Comparison of ENCODE assay signal across 2 cellular contexts in genomic region chr19:58549664-58550361, GRCh38.
TF ChIP-seq lines count a peak whose summit lies in the region.

No MANE protein-coding gene starts in this region.

TF ChIP-seq in H1, 55 proteins besides CTCF, POLR2A, EP300 and RAD21:
- TF ChIP-seq USF2 (IDR thresholded peaks at IDR 0.05; ENCODE audit: low read length): no peak
- TF ChIP-seq SIX5 (IDR thresholded peaks at IDR 0.05; ENCODE audit: low read depth, low read length): no peak
- TF ChIP-seq POLR2AphosphoS5 (IDR thresholded peaks at IDR 0.05; ENCODE audit: low read depth, low read length): no peak
- TF ChIP-seq PHF8 (conservative IDR thresholded peaks at IDR 0.05; ENCODE audit: low read depth, low read length): no peak
- TF ChIP-seq TAF1 (IDR thresholded peaks at IDR 0.05; ENCODE audit: low read depth, low read length): no peak
- no peak for TF ChIP-seq BRCA1 (IDR thresholded peaks at IDR 0.05; ENCODE audit: low read depth, low read length)
- TF ChIP-seq RXRA (IDR thresholded peaks at IDR 0.05; ENCODE audit: insufficient read depth, low read depth, low read length): no peak
- TF ChIP-seq SP2 (IDR thresholded peaks at IDR 0.05; ENCODE audit: low read length): no peak
- no peak for TF ChIP-seq ASH2L (IDR thresholded peaks at IDR 0.05; ENCODE audit: low read length)
- no peak for TF ChIP-seq SUZ12 (IDR thresholded peaks at IDR 0.05; ENCODE audit: low read length)
- no peak for TF ChIP-seq TEAD4 (IDR thresholded peaks at IDR 0.05; ENCODE audit: low read depth, low read length)
- TF ChIP-seq KDM1A (IDR thresholded peaks at IDR 0.05; ENCODE audit: borderline replicate concordance, low read length): no peak
- no peak for TF ChIP-seq ATF2 (IDR thresholded peaks at IDR 0.05; ENCODE audit: low read length)
- no peak for TF ChIP-seq EGR1 (IDR thresholded peaks at IDR 0.05; ENCODE audit: borderline replicate concordance, low read depth, low read length)
- no peak for TF ChIP-seq GABPA (IDR thresholded peaks at IDR 0.05; ENCODE audit: borderline replicate concordance, insufficient read depth, low read length)

TF ChIP-seq in WTC11, 78 proteins besides CTCF, POLR2A, EP300 and RAD21:
- TF ChIP-seq ZNF416 (CRISPR knock-in tag; IDR thresholded peaks at IDR 0.05) (no peak), ZNF396 (CRISPR knock-in tag; IDR thresholded peaks at IDR 0.05; ENCODE audit: borderline replicate concordance) (no peak), IRF1 (CRISPR knock-in tag; IDR thresholded peaks at IDR 0.05) (no peak), ZNF121 (CRISPR knock-in tag; IDR thresholded peaks at IDR 0.05) (no peak), PRRX2 (CRISPR knock-in tag; IDR thresholded peaks at IDR 0.05) (no peak)
